In the genomic region with DNA sequence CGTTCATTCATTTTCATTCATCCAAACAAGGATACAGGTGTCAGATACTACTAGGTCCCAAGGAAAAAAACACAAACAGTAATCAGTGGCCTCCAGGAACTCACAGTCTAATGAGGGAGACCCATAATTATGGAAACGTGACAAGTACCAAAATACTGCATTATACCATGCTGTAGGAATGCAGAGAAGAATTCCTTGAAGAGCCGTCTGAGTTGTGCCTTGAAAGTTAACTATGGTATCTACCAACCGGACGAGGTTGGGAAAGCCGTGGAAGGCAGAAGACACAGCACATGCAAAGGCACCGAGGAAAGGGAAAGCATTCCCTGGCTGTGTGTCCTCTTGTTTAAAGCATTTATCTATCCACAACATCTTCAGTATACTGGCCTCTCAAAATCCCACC, we compare ENCODE assay signal across 29 cellular contexts.
"Had no signal": no experiment of that assay in that cellular context is flagged by ENCODE, and none has a peak within 500 bp of the region (broad histone marks: within the 10 kb centered on the region; RNA-seq: fewer than 3 reads in every experiment).

No MANE protein-coding gene starts in this region.

- ATAC-seq: activated naive CD4-positive, alpha-beta T cell treated with anti-CD3 and anti-CD28 coated beads, Interleukin-2, amount 50 U/mL, for 72 hours; activated T-cell treated with anti-CD3 and anti-CD28 coated beads, Interleukin-2, amount 50 U/mL, for 72 hours; effector memory CD8-positive, alpha-beta T cell; foreskin keratinocyte; gastrocnemius medialis had no signal

- H3K27me3 ChIP-seq: ascending aorta, brain microvascular endothelial cell, esophagus muscularis mucosa, foreskin keratinocyte, gastrocnemius medialis, heart left ventricle had no signal

- DNase-seq: activated CD4-positive, alpha-beta memory T cell treated with anti-CD3 and anti-CD28 coated beads, Interleukin-2, amount 10 ng/mL, durations not matched to agents 7 days and 5 days; activated CD4-positive, alpha-beta T cell treated with anti-CD3 and anti-CD28 coated beads for 1 hour; activated CD4-positive, alpha-beta T cell treated with anti-CD3 and anti-CD28 coated beads for 4 hours; activated CD4-positive, alpha-beta T cell treated with anti-CD3 and anti-CD28 coated beads, Interleukin-2, amount 10 ng/mL, durations not matched to agents 7 days and 5 days; activated CD4-positive, alpha-beta T cell treated with anti-CD3 and anti-CD28 coated beads, Interleukin-2, amount 50 U/mL, for 4 hours; activated CD8-positive, alpha-beta memory T cell treated with anti-CD3 and anti-CD28 coated beads, Interleukin-2, amount 50 U/mL, for 48 hours; activated gamma-delta T cell; activated naive CD4-positive, alpha-beta T cell; activated naive CD4-positive, alpha-beta T cell treated with anti-CD3 and anti-CD28 coated beads, Interleukin-2, amount 10 ng/mL, durations not matched to agents 7 days and 5 days; activated naive CD8-positive, alpha-beta T cell treated with anti-CD3 and anti-CD28 coated beads, Interleukin-2, amount 10 ng/mL, durations not matched to agents 7 days and 5 days; activated T-cell treated with anti-CD3 and anti-CD28 coated beads for 4 hours; activated T-cell treated with anti-CD3 and anti-CD28 coated beads, Interleukin-2, amount 50 U/mL, for 24 hours; activated T-cell treated with anti-CD3 and anti-CD28 coated beads, Interleukin-2, amount 50 U/mL, for 72 hours; caudate nucleus; cortex of kidney; dermis blood vessel endothelial cell; effector CD4-positive, alpha-beta T cell; effector memory CD8-positive, alpha-beta T cell; foreskin keratinocyte; gastrocnemius medialis; glutamatergic neuron; heart left ventricle; T-helper 2 cell had no signal

- H3K9me3 ChIP-seq: ascending aorta, esophagus muscularis mucosa, gastrocnemius medialis had no signal

- H3K4me3 ChIP-seq: ascending aorta, esophagus muscularis mucosa, gastrocnemius medialis, heart left ventricle had no signal

- H3K36me3 ChIP-seq: ascending aorta, brain microvascular endothelial cell, esophagus muscularis mucosa, gastrocnemius medialis, heart left ventricle had no signal

- H3K27ac ChIP-seq: ascending aorta, brain microvascular endothelial cell, esophagus muscularis mucosa, foreskin keratinocyte, gastrocnemius medialis, heart left ventricle, VCaP had no signal

- H3K4me1 ChIP-seq: ascending aorta, esophagus muscularis mucosa, foreskin keratinocyte, gastrocnemius medialis, heart left ventricle had no signal

- FAIRE-seq: colon had no signal
